8 cellular contexts compared by ENCODE assay signal in genomic region chr12:113098428-113099028, GRCh38. TPM values are rescaled to one million over a fixed set of nuclear protein-coding genes. Genes with fewer than 3 reads are reported as not detected.
DNase-seq lines count a peak whose midpoint lies in the region; ATAC-seq and TF ChIP-seq lines count a peak whose summit lies in the region.

No MANE protein-coding gene starts in this region.

- TF ChIP-seq RAD21 in liver (IDR thresholded peaks at IDR 0.05): peak; percentile 97 to 98

- peak; percentile 90 for DNase-seq in COLO829 (ENCODE audit: low spot score)
- peak; percentile 90 for DNase-seq in HCEC 1CT
- DNase-seq in NCI-H2227 (lab: John Stamatoyannopoulos, UW; ENCODE audit: unreplicated experiment): peak; percentile 89
- peak; percentile 87 for DNase-seq in activated CD4-positive, alpha-beta T cell treated with anti-CD3 and anti-CD28 coated beads, Interleukin-2, amount 10 ng/mL, durations not matched to agents 24 days and 14 days
- peak; percentile 91 for DNase-seq in colonic mucosa
- DNase-seq in stimulated activated CD4-positive, alpha-beta T cell treated with anti-CD3 and anti-CD28 coated beads, TNF-alpha, amount 100 ng/mL, for 48 hours (ENCODE audit: low read depth in 3 of 3): peak; percentile 59 to 78 (median 59)

- H3K9ac ChIP-seq in colonic mucosa (ENCODE audit: low read depth in 2 of 2, low read length in 2 of 2) (no peak overlapping the region), liver (ENCODE audit: low read depth in 1 of 2, low read length in 2 of 2) (no peak overlapping the region)

- H3K9me3 ChIP-seq in colonic mucosa (no peaks in the 10 kb centered on the region), liver (ENCODE audit: control insufficient read depth in 4 of 4, low read length in 3 of 4) (no peaks in the 10 kb centered on the region)

- peaks cover 2% of the 10 kb centered on the region for H3K4me1 Mint-ChIP-seq in activated CD4-positive, alpha-beta T cell treated with anti-CD3 and anti-CD28 coated beads, Interleukin-2, amount 10 ng/mL, durations not matched to agents 24 days and 14 days

- TF ChIP-seq CTCF in colonic mucosa (IDR thresholded peaks at IDR 0.05) (peak; percentile 75), liver (IDR thresholded peaks at IDR 0.05; ENCODE audit: low read depth, low read length, missing input control) (peak; percentile 96)

- H3K4me1 ChIP-seq in colonic mucosa (no peaks in the 10 kb centered on the region), liver (ENCODE audit: control insufficient read depth in 4 of 4, insufficient read depth in 4 of 4, low read length in 3 of 4) (peaks cover 6 to 13% (median 8%) of the 10 kb centered on the region in 4 donors)

- ATAC-seq in HG03442 (IDR thresholded peaks at IDR 0.05; ENCODE audit: unreplicated experiment): no peak

- H3K27me3 Mint-ChIP-seq in activated CD4-positive, alpha-beta T cell treated with anti-CD3 and anti-CD28 coated beads, Interleukin-2, amount 10 ng/mL, durations not matched to agents 24 days and 14 days: no peaks in the 10 kb centered on the region

- H3K27ac ChIP-seq in colonic mucosa: no peak overlapping the region
- H3K27ac ChIP-seq in liver (ENCODE audit: low read depth in 1 of 2, low read length in 2 of 2): peak overlapping the region; percentile 66 to 75

- H3K36me3 Mint-ChIP-seq in activated CD4-positive, alpha-beta T cell treated with anti-CD3 and anti-CD28 coated beads, Interleukin-2, amount 10 ng/mL, durations not matched to agents 24 days and 14 days (ENCODE audit: low read depth): no peaks in the 10 kb centered on the region

- H3K36me3 ChIP-seq in colonic mucosa: no peaks in the 10 kb centered on the region
- H3K36me3 ChIP-seq in liver (ENCODE audit: control insufficient read depth in 4 of 4, insufficient read depth in 3 of 4, low read depth in 1 of 4, low read length in 3 of 4): peaks cover 0 to 4% (median 2%) of the 10 kb centered on the region in 4 donors

- intact Hi-C loops in activated CD4-positive, alpha-beta T cell treated with anti-CD3 and anti-CD28 coated beads, Interleukin-2, amount 10 ng/mL, durations not matched to agents 24 days and 14 days (cut with micrococcal nuclease): loop anchor here (1.0 to 5.0 kb wide), 2 partner anchors 34 to 50 kb away; no protein-coding TSS in a partner anchor
- intact Hi-C loops in colonic mucosa (cut with DNase I): loop anchor here (5.0 to 10.0 kb wide), 2 partner anchors 51 to 56 kb away; no protein-coding TSS in a partner anchor

- 26% methylated on average over 15 of the region's 15 CpGs for WGBS in liver

- H3K27me3 ChIP-seq in colonic mucosa (no peaks in the 10 kb centered on the region), liver (ENCODE audit: control insufficient read depth in 4 of 4, insufficient read depth in 4 of 4, low read length in 3 of 4) (no peaks in the 10 kb centered on the region)

- no peak overlapping the region for H3K4me3 Mint-ChIP-seq in activated CD4-positive, alpha-beta T cell treated with anti-CD3 and anti-CD28 coated beads, Interleukin-2, amount 10 ng/mL, durations not matched to agents 24 days and 14 days

- H3K4me3 ChIP-seq in colonic mucosa: no peak overlapping the region
- H3K4me3 ChIP-seq in liver (ENCODE audit: low read depth in 1 of 3, low read length in 3 of 3): no peak overlapping the region

- no peak overlapping the region for H3K27ac Mint-ChIP-seq in activated CD4-positive, alpha-beta T cell treated with anti-CD3 and anti-CD28 coated beads, Interleukin-2, amount 10 ng/mL, durations not matched to agents 24 days and 14 days

- H3K9me3 Mint-ChIP-seq in activated CD4-positive, alpha-beta T cell treated with anti-CD3 and anti-CD28 coated beads, Interleukin-2, amount 10 ng/mL, durations not matched to agents 24 days and 14 days: no peaks in the 10 kb centered on the region

TF ChIP-seq in liver, 16 proteins besides CTCF, POLR2A, EP300 and RAD21:
- TF ChIP-seq HNF4G (IDR thresholded peaks at IDR 0.05) (no peak), ZBTB33 (IDR thresholded peaks at IDR 0.05) (no peak), TAF1 (conservative IDR thresholded peaks at IDR 0.05) (no peak), JUND (IDR thresholded peaks at IDR 0.05) (peak in 1 of 2 donors; percentile 35), YY1 (IDR thresholded peaks at IDR 0.05) (peak; percentile 15), FOXA2 (IDR thresholded peaks at IDR 0.05) (no peak), REST (IDR thresholded peaks at IDR 0.05) (no peak), SP1 (IDR thresholded peaks at IDR 0.05) (peak; percentile 77), FOXA1 (IDR thresholded peaks at IDR 0.05) (no peak), HNF4A (conservative IDR thresholded peaks at IDR 0.05) (peak; percentile 49 to 70), ATF3 (IDR thresholded peaks at IDR 0.05) (no peak), MAX (IDR thresholded peaks at IDR 0.05) (no peak), RXRA (IDR thresholded peaks at IDR 0.05) (peak; percentile 81 to 87), NR2F2 (IDR thresholded peaks at IDR 0.05) (no peak), EGR1 (IDR thresholded peaks at IDR 0.05; ENCODE audit: low read depth in 2 of 2) (peak in 1 of 2 donors; percentile 34), GABPA (IDR thresholded peaks at IDR 0.05 in 1 of 2, conservative IDR thresholded peaks at IDR 0.05 in 1 of 2) (peak; percentile 59 to 86)

RNA-seq across cellular contexts. Expression of gene RASAL1, which starts 37.0 kb away (rescaled TPM):
- 0.52 and 1.1 TPM in 2 replicates for total RNA-seq in activated CD4-positive, alpha-beta T cell treated with anti-CD3 and anti-CD28 coated beads, Interleukin-2, amount 10 ng/mL, durations not matched to agents 24 days and 14 days
- 10 to 100 TPM in 1 of 2 donors, 1 to 10 TPM in 1; 9.0 to 10.2 TPM for total RNA-seq in colonic mucosa
- under 1 TPM; 0.25 to 0.33 TPM for total RNA-seq in liver
- under 1 TPM; 0.20 to 0.26 TPM for polyA plus RNA-seq in liver

RNA-seq across cellular contexts. Expression of gene DTX1, which starts 42.0 kb away (rescaled TPM):
- total RNA-seq in activated CD4-positive, alpha-beta T cell treated with anti-CD3 and anti-CD28 coated beads, Interleukin-2, amount 10 ng/mL, durations not matched to agents 24 days and 14 days: 0.09 and 0.21 TPM in 2 replicates
- total RNA-seq in colonic mucosa: 1 to 10 TPM in 1 of 2 donors, under 1 TPM in 1; 0.82 to 1.3 TPM
- 10 to 100 TPM in 1 of 2 donors, 1 to 10 TPM in 1; 2.1 to 16.6 TPM for total RNA-seq in liver
- 10 to 100 TPM in 1 of 2 donors, 1 to 10 TPM in 1; 3.5 to 33.2 TPM for polyA plus RNA-seq in liver

RNA-seq across cellular contexts. Expression of gene CFAP73, which starts 51.0 kb away (rescaled TPM):
- total RNA-seq in activated CD4-positive, alpha-beta T cell treated with anti-CD3 and anti-CD28 coated beads, Interleukin-2, amount 10 ng/mL, durations not matched to agents 24 days and 14 days: not detected in 2 replicates
- under 1 TPM in 1 of 2 donors, not detected in 1; 0.20 TPM for total RNA-seq in colonic mucosa
- total RNA-seq in liver: under 1 TPM in 1 of 2 donors, not detected in 1; 0.19 TPM
- under 1 TPM in 1 of 2 donors, not detected in 1; 0.18 TPM for polyA plus RNA-seq in liver
